Comparison of ENCODE assay signal across 9 cellular contexts in the genomic region with DNA sequence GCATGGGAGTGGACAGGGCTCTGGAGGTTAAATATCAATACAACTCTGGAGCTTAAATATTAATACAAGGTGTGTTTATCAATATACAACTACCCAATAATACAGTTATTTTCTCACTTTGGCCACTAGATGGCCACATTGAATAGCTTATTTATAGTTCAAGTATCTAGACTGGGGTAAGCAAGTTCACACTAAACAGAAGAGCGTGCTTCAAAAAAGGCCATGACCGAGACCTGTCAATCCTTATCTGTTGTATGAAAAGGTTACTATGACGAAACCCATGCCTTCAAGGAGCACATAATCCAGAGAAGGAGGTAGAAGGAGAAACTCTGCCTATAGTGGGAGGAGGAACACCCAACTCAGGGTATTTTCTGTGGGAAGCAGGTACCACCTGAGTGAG. TPM values are rescaled to one million over a fixed set of nuclear protein-coding genes. Genes with fewer than 3 reads are reported as not detected.
A peak's percentile ranks its signal among the peaks of the same experiment; 100 is the strongest.
DNase-seq lines count a peak whose midpoint lies in the region; ATAC-seq and TF ChIP-seq lines count a peak whose summit lies in the region.
"Had no signal": no experiment of that assay in that cellular context is flagged by ENCODE, and none has a peak within 500 bp of the region (broad histone marks: within the 10 kb centered on the region; RNA-seq: fewer than 3 reads in every experiment).

No MANE protein-coding gene starts in this region.

- H3K4me1 ChIP-seq in left lung (peaks cover 0 to 21% of the 10 kb centered on the region in 2 donors), upper lobe of right lung (peaks cover 23% of the 10 kb centered on the region)

- intact Hi-C loops in left lung (cut with DNase I) (no loop called here), upper lobe of right lung (cut with DNase I) (no loop called here)

- H3K27ac ChIP-seq in left lung, result no peak overlapping the region
- peak overlapping the region; percentile 37 for H3K27ac ChIP-seq in upper lobe of right lung

- ATAC-seq in activated CD4-positive, CD25-positive, alpha-beta regulatory T cell treated with anti-CD3 and anti-CD28 coated beads, Interleukin-2, amount 50 U/mL, for 24 hours, result peak; percentile 70
- ATAC-seq in GM21423 (IDR thresholded peaks at IDR 0.05; ENCODE audit: unreplicated experiment), result peak; percentile 90
- peak; percentile 83 for ATAC-seq in HG03575 (IDR thresholded peaks at IDR 0.05; ENCODE audit: extremely low read depth, insufficient number of reproducible peaks, low FRiP score, unreplicated experiment)
- ATAC-seq in left lung, result peak; percentile 92
- ATAC-seq in upper lobe of right lung, result peak; percentile 88

- H3K36me3 ChIP-seq in left lung, result no peaks in the 10 kb centered on the region
- H3K36me3 ChIP-seq in upper lobe of right lung, result no peaks in the 10 kb centered on the region

- H3K27me3 ChIP-seq in left lung (no peaks in the 10 kb centered on the region), upper lobe of right lung (no peaks in the 10 kb centered on the region)

- H3K9me3 ChIP-seq in left lung (no peaks in the 10 kb centered on the region), upper lobe of right lung (no peaks in the 10 kb centered on the region)

- TF ChIP-seq CTCF in cardiac fibroblast (IDR thresholded peaks at IDR 0.05; ENCODE audit: low read depth, low read length) (peak; percentile 43), left lung (IDR thresholded peaks at IDR 0.05) (peak; percentile 54 to 67), upper lobe of right lung (IDR thresholded peaks at IDR 0.05) (peak; percentile 77)

- no peak for DNase-seq in activated CD4-positive, CD25-positive, alpha-beta regulatory T cell treated with anti-CD3 and anti-CD28 coated beads, Interleukin-2, amount 50 U/mL, for 72 hours
- DNase-seq in NOMO-1 treated with DMSO at 0.1 percent for 48 hours (lab: John Stamatoyannopoulos, UW; ENCODE audit: unreplicated experiment) (peak; percentile 58), cardiac fibroblast (ENCODE audit: low read depth in 2 of 2) (peak; percentile 75 to 82), left lung (no peak), upper lobe of right lung (no peak)

- no peak overlapping the region for H3K4me3 ChIP-seq in cardiac fibroblast (replicated peaks in 1 of 2; ENCODE audit: low read depth in 2 of 2, low read length in 2 of 2)
- no peak overlapping the region for H3K4me3 ChIP-seq in left lung
- no peak overlapping the region for H3K4me3 ChIP-seq in upper lobe of right lung

RNA-seq across cellular contexts. Expression of gene CHML, which starts 29.1 kb away (rescaled TPM):
- 10 to 100 TPM in 1 of 2 donors, 1 to 10 TPM in 1; 9.8 to 13.5 TPM for total RNA-seq in left lung
- 16.8 TPM for total RNA-seq in upper lobe of right lung

RNA-seq across cellular contexts. Expression of gene OPN3, which starts 29.1 kb away (rescaled TPM):
- total RNA-seq in left lung, result 10 to 100 TPM; 16.9 to 27.3 TPM
- total RNA-seq in upper lobe of right lung, result 40.8 TPM

RNA-seq across cellular contexts. Expression of gene WDR64, which starts 41.0 kb away (rescaled TPM):
- total RNA-seq in left lung (not detected), upper lobe of right lung (not detected)
- total RNA-seq: glomerular endothelial cell had no signal

Comparison
In these comparisons a context has a peak if more than half of its experiments do, and no peak if none do; other contexts are left out.
1. DNase-seq: peak in NOMO-1 treated with DMSO at 0.1 percent for 48 hours (single experiment) and cardiac fibroblast (2 of 2); none in activated CD4-positive, CD25-positive, alpha-beta regulatory T cell treated with anti-CD3 and anti-CD28 coated beads, Interleukin-2, amount 50 U/mL, for 72 hours (single experiment), left lung (0 of 2) and upper lobe of right lung (single experiment).
2. Peak in every context shown above with its lines, with median percentiles within 50 percentile points of each other: ATAC-seq and CTCF ChIP-seq.